In genomic region chr6:161561938-161562337, GRCh38 we compare ENCODE assay signal across 2 cellular contexts.
TF ChIP-seq lines count a peak whose summit lies in the region.

No MANE protein-coding gene starts in this region.

TF ChIP-seq in GM23338, 12 proteins besides CTCF, POLR2A, EP300 and RAD21 (continued from another document):
- TF ChIP-seq ZNF462 (CRISPR knock-in tag; IDR thresholded peaks at IDR 0.05) (no peak), JUNB (IDR thresholded peaks at IDR 0.05; ENCODE audit: unreplicated experiment) (no peak), CREB1 (CRISPR knock-in tag; IDR thresholded peaks at IDR 0.05; ENCODE audit: low read depth) (no peak), ZNF331 (CRISPR knock-in tag; IDR thresholded peaks at IDR 0.05; ENCODE audit: low read depth) (no peak), STAT1 (IDR thresholded peaks at IDR 0.05; ENCODE audit: unreplicated experiment) (no peak)

TF ChIP-seq in K562, 482 proteins besides CTCF, POLR2A, EP300 and RAD21 (continued from another document):
- TF ChIP-seq PBX2 (CRISPR knock-in tag; IDR thresholded peaks at IDR 0.05; ENCODE audit: low read depth) (no peak), PBX2 (tag; conservative IDR thresholded peaks at IDR 0.05; ENCODE audit: low read depth) (0 out of 2 replicates have a peak, but pooled peaks have one; percentile 15), GATA2 (CRISPR knock-in tag; IDR thresholded peaks at IDR 0.05) (no peak), FOXJ3 (CRISPR knock-in tag; IDR thresholded peaks at IDR 0.05) (no peak)
TF ChIP-seq in K562: peak in this region for 2.
